Comparison of ENCODE assay signal across 29 cellular contexts in genomic region chr18:34399892-34400291, GRCh38.
"Had no signal": no experiment of that assay in that cellular context is flagged by ENCODE, and none has a peak within 500 bp of the region (broad histone marks: within the 10 kb centered on the region; RNA-seq: fewer than 3 reads in every experiment).

No MANE protein-coding gene starts in this region.

- H3K4me1 Mint-ChIP-seq: activated CD4-positive, alpha-beta T cell treated with anti-CD3 and anti-CD28 coated beads for 36 hours; activated CD4-positive, alpha-beta T cell treated with anti-CD3 and anti-CD28 coated beads, Interleukin-2, amount 10 ng/mL, durations not matched to agents 24 days and 14 days; activated CD8-positive, alpha-beta memory T cell treated with anti-CD3 and anti-CD28 coated beads, Interleukin-2, amount 10 ng/mL, durations not matched to agents 7 days and 5 days had no signal

- H3K27ac Mint-ChIP-seq: activated CD4-positive, alpha-beta memory T cell treated with anti-CD3 and anti-CD28 coated beads for 36 hours; activated CD4-positive, alpha-beta T cell treated with anti-CD3 and anti-CD28 coated beads for 36 hours; activated CD4-positive, alpha-beta T cell treated with anti-CD3 and anti-CD28 coated beads, Interleukin-2, amount 10 ng/mL, durations not matched to agents 24 days and 14 days; activated CD8-positive, alpha-beta memory T cell treated with anti-CD3 and anti-CD28 coated beads, Interleukin-2, amount 10 ng/mL, durations not matched to agents 7 days and 5 days; activated CD8-positive, alpha-beta T cell treated with anti-CD3 and anti-CD28 coated beads, Interleukin-2, amount 10 ng/mL, durations not matched to agents 7 days and 5 days; activated naive CD8-positive, alpha-beta T cell; activated T-cell treated with anti-CD3 and anti-CD28 coated beads, Interleukin-2, amount 50 U/mL, for 24 hours; activated T-cell treated with anti-CD3 and anti-CD28 coated beads, Interleukin-2, amount 50 U/mL, for 72 hours; effector memory CD8-positive, alpha-beta T cell had no signal

- H3K4me3 Mint-ChIP-seq: activated CD4-positive, alpha-beta memory T cell treated with anti-CD3 and anti-CD28 coated beads for 36 hours; activated CD4-positive, alpha-beta T cell treated with anti-CD3 and anti-CD28 coated beads for 36 hours; activated CD4-positive, alpha-beta T cell treated with anti-CD3 and anti-CD28 coated beads, Interleukin-2, amount 10 ng/mL, durations not matched to agents 24 days and 14 days; activated CD8-positive, alpha-beta memory T cell treated with anti-CD3 and anti-CD28 coated beads, Interleukin-2, amount 10 ng/mL, durations not matched to agents 7 days and 5 days; activated CD8-positive, alpha-beta T cell treated with anti-CD3 and anti-CD28 coated beads, Interleukin-2, amount 10 ng/mL, durations not matched to agents 7 days and 5 days; activated naive CD8-positive, alpha-beta T cell; activated T-cell treated with anti-CD3 and anti-CD28 coated beads, Interleukin-2, amount 50 U/mL, for 24 hours; activated T-cell treated with anti-CD3 and anti-CD28 coated beads, Interleukin-2, amount 50 U/mL, for 72 hours; effector memory CD8-positive, alpha-beta T cell had no signal

- H3K4me1 ChIP-seq: body of pancreas, esophagus muscularis mucosa, gastroesophageal sphincter had no signal

- H3K27me3 Mint-ChIP-seq: activated CD4-positive, alpha-beta memory T cell treated with anti-CD3 and anti-CD28 coated beads for 36 hours; activated CD4-positive, alpha-beta T cell treated with anti-CD3 and anti-CD28 coated beads for 36 hours; activated CD4-positive, alpha-beta T cell treated with anti-CD3 and anti-CD28 coated beads, Interleukin-2, amount 10 ng/mL, durations not matched to agents 24 days and 14 days; activated CD8-positive, alpha-beta memory T cell treated with anti-CD3 and anti-CD28 coated beads, Interleukin-2, amount 10 ng/mL, durations not matched to agents 7 days and 5 days; activated naive CD8-positive, alpha-beta T cell; activated T-cell treated with anti-CD3 and anti-CD28 coated beads, Interleukin-2, amount 50 U/mL, for 24 hours; effector memory CD8-positive, alpha-beta T cell had no signal

- H3K27me3 ChIP-seq: body of pancreas, esophagus muscularis mucosa, gastroesophageal sphincter, heart right ventricle had no signal

- ATAC-seq: activated CD4-positive, alpha-beta T cell treated with anti-CD3 and anti-CD28 coated beads for 36 hours; activated CD8-positive, alpha-beta memory T cell treated with anti-CD3 and anti-CD28 coated beads, Interleukin-2, amount 10 ng/mL, durations not matched to agents 7 days and 5 days; activated CD8-positive, alpha-beta T cell treated with anti-CD3 and anti-CD28 coated beads, Interleukin-2, amount 10 ng/mL, durations not matched to agents 7 days and 5 days; activated T-cell treated with anti-CD3 and anti-CD28 coated beads, Interleukin-2, amount 50 U/mL, for 72 hours; body of pancreas; effector memory CD8-positive, alpha-beta T cell; gastroesophageal sphincter had no signal

- DNase-seq: activated CD4-positive, alpha-beta memory T cell treated with anti-CD3 and anti-CD28 coated beads for 36 hours; activated CD4-positive, alpha-beta T cell treated with anti-CD3 and anti-CD28 coated beads for 36 hours; activated CD4-positive, alpha-beta T cell treated with anti-CD3 and anti-CD28 coated beads, Interleukin-2, amount 10 ng/mL, durations not matched to agents 24 days and 14 days; activated CD4-positive, CD25-positive, alpha-beta regulatory T cell; activated CD4-positive, CD25-positive, alpha-beta regulatory T cell treated with anti-CD3 and anti-CD28 coated beads, Interleukin-2, amount 50 U/mL, for 72 hours; activated CD8-positive, alpha-beta memory T cell treated with anti-CD3 and anti-CD28 coated beads, Interleukin-2, amount 10 ng/mL, durations not matched to agents 7 days and 5 days; activated CD8-positive, alpha-beta memory T cell treated with anti-CD3 and anti-CD28 coated beads, Interleukin-2, amount 50 U/mL, for 48 hours; activated CD8-positive, alpha-beta T cell treated with anti-CD3 and anti-CD28 coated beads, Interleukin-2, amount 10 ng/mL, durations not matched to agents 7 days and 5 days; activated gamma-delta T cell treated with Interleukin-2 at 50 U/mL for 16 hours; activated naive CD4-positive, alpha-beta T cell treated with anti-CD3 and anti-CD28 coated beads, Interleukin-2, amount 50 U/mL, for 16 hours; activated naive CD4-positive, alpha-beta T cell treated with Interleukin-2 at 50 U/mL for 16 hours; activated T-cell treated with anti-CD3 and anti-CD28 coated beads for 4 hours; activated T-cell treated with anti-CD3 and anti-CD28 coated beads, Interleukin-2, amount 50 U/mL, for 24 hours; activated T-cell treated with anti-CD3 and anti-CD28 coated beads, Interleukin-2, amount 50 U/mL, for 72 hours; amniotic stem cell; anterior cingulate cortex; body of pancreas; caudate nucleus; cortex of kidney; dermis blood vessel endothelial cell; effector CD4-positive, alpha-beta T cell; effector memory CD8-positive, alpha-beta T cell; erythroblast; foreskin melanocyte; heart right ventricle; T-helper 2 cell had no signal

- H3K9me3 Mint-ChIP-seq: activated CD4-positive, alpha-beta T cell treated with anti-CD3 and anti-CD28 coated beads, Interleukin-2, amount 10 ng/mL, durations not matched to agents 24 days and 14 days had no signal

- H3K36me3 ChIP-seq: esophagus muscularis mucosa, gastroesophageal sphincter, heart right ventricle had no signal

- H3K27ac ChIP-seq: body of pancreas, esophagus muscularis mucosa, gastroesophageal sphincter had no signal

- H3K36me3 Mint-ChIP-seq: activated CD4-positive, alpha-beta memory T cell treated with anti-CD3 and anti-CD28 coated beads for 36 hours; activated CD8-positive, alpha-beta memory T cell treated with anti-CD3 and anti-CD28 coated beads, Interleukin-2, amount 10 ng/mL, durations not matched to agents 7 days and 5 days; activated naive CD8-positive, alpha-beta T cell had no signal

- H3K9me3 ChIP-seq: body of pancreas, esophagus muscularis mucosa, gastroesophageal sphincter, heart right ventricle had no signal

- H3K4me3 ChIP-seq: body of pancreas, esophagus muscularis mucosa, gastroesophageal sphincter, heart right ventricle had no signal
